ENCODE assay signal across 8 cellular contexts in genomic region chr6:81752084-81752968, GRCh38. TPM values are rescaled to one million over a fixed set of nuclear protein-coding genes. Genes with fewer than 3 reads are reported as not detected.
DNase-seq lines count a peak whose midpoint lies in the region; ATAC-seq and TF ChIP-seq lines count a peak whose summit lies in the region.

Gene TENT5A (minus strand): TSS chr6:81752681. CDS start chr6:81752141, 540 bp downstream.

- no peaks in the 10 kb centered on the region for H3K36me3 ChIP-seq in left lung

- peak; percentile 90 for DNase-seq in AG08395 (ENCODE audit: low spot score)
- DNase-seq in NCI-H510A (lab: John Stamatoyannopoulos, UW) = peak; percentile 59
- DNase-seq in activated CD4-positive, alpha-beta T cell treated with anti-CD3 and anti-CD28 coated beads, Interleukin-2, amount 50 U/mL, for 1 hour = peak; percentile 83
- DNase-seq in coronary artery (ENCODE audit: low spot score) = peak; percentile 95
- DNase-seq in left lung = peak; percentile 96 to 98
- peak; percentile 83 for DNase-seq in stimulated activated CD4-positive, alpha-beta T cell treated with anti-CD3 and anti-CD28 coated beads, Interleukin-2, amount 100 ng/mL, for 4 hours (ENCODE audit: low read depth)

- H3K27ac ChIP-seq in coronary artery = peak within 1 kb of the TSS; percentile 94 to 98
- peak within 1 kb of the TSS; percentile 98 to 99 for H3K27ac ChIP-seq in left lung

- in situ Hi-C loops in GM18951 (cut with MboI; ENCODE audit: low sequenced_read_pairs, unreplicated experiment) = loop anchor here (25.0 kb wide), 1 partner anchor 1540 kb away; no protein-coding TSS in a partner anchor

- peaks cover 3 to 49% of the 10 kb centered on the region in 2 donors for H3K4me1 ChIP-seq in left lung

- H3K9me3 ChIP-seq in left lung = no peaks in the 10 kb centered on the region

- ATAC-seq in HG03139 (IDR thresholded peaks at IDR 0.05; ENCODE audit: unreplicated experiment) (peak; percentile 68), left lung (peak; percentile 88)

- H3K4me3 ChIP-seq in coronary artery (peak within 1 kb of the TSS; percentile 90), left lung (peak within 1 kb of the TSS; percentile 62 to 70)

- peak; percentile 84 for TF ChIP-seq POLR2A in GM18951 (IDR thresholded peaks at IDR 0.05; ENCODE audit: extremely low read depth, insufficient read depth, insufficient read length)

- intact Hi-C loops in left lung (cut with DNase I) = no loop called here

- H3K27me3 ChIP-seq in left lung = peaks cover 0 to 22% of the 10 kb centered on the region in 2 donors

- peak; percentile 11 for TF ChIP-seq CTCF in coronary artery (IDR thresholded peaks at IDR 0.05)
- peak in 1 of 2 donors; percentile 8 for TF ChIP-seq CTCF in left lung (IDR thresholded peaks at IDR 0.05)

RNA-seq across cellular contexts. Expression of gene TENT5A, which starts in this region (rescaled TPM):
- total RNA-seq in left lung = 10 to 100 TPM; 15.2 to 23.2 TPM

Comparison
In these comparisons a context has a peak if more than half of its experiments do, and no peak if none do; other contexts are left out.
1. Peak in every context shown above with its lines: DNase-seq, ATAC-seq, H3K4me3 ChIP-seq and H3K27ac ChIP-seq.